8 cellular contexts compared by ENCODE assay signal in genomic region chr10:22988581-22989360, GRCh38.
DNase-seq lines count a peak whose midpoint lies in the region; ATAC-seq, FAIRE-seq and TF ChIP-seq lines count a peak whose summit lies in the region.

No MANE protein-coding gene starts in this region.

- FAIRE-seq in keratinocyte (lab: Jason Lieb, UNC): peak; percentile 67

- H3K9ac ChIP-seq in keratinocyte (ENCODE audit: control insufficient read depth, extremely low read depth, insufficient read depth, low read length): no peak overlapping the region

- H3K4me2 ChIP-seq in keratinocyte (ENCODE audit: control insufficient read depth, extremely low read depth, insufficient read depth, low read depth, low read length): peak overlapping the region; percentile 22

- no peak for TF ChIP-seq POLR2A in breast epithelium (IDR thresholded peaks at IDR 0.05)

- peaks cover 2% of the 10 kb centered on the region; the same call in 1 of the 2 replicates for H3K4me1 ChIP-seq in HAP-1
- no peaks in the 10 kb centered on the region for H3K4me1 ChIP-seq in breast epithelium
- H3K4me1 ChIP-seq in keratinocyte (ENCODE audit: control insufficient read depth, extremely low read depth, insufficient read depth, low read length): no peaks in the 10 kb centered on the region

- no peak overlapping the region for H2AFZ ChIP-seq in keratinocyte (ENCODE audit: control insufficient read depth, low read length)

- H4K20me1 ChIP-seq in keratinocyte (ENCODE audit: control insufficient read depth, extremely low read depth, insufficient read depth, low read length): no peaks in the 10 kb centered on the region

- H3K27me3 ChIP-seq in HAP-1 (ENCODE audit: low read depth) (no peaks in the 10 kb centered on the region), breast epithelium (no peaks in the 10 kb centered on the region), keratinocyte (ENCODE audit: control insufficient read depth, extremely low read depth, insufficient read depth, low read length) (peaks cover 8% of the 10 kb centered on the region)

- no peaks in the 10 kb centered on the region for H3K9me1 ChIP-seq in keratinocyte (ENCODE audit: control insufficient read depth, extremely low read depth, insufficient read depth, low read length)

- peak; percentile 90 for TF ChIP-seq CTCF in VCaP (conservative IDR thresholded peaks at IDR 0.05)
- peak; percentile 91 to 95 (median 94) for TF ChIP-seq CTCF in breast epithelium (IDR thresholded peaks at IDR 0.05)
- peak; percentile 73 to 81 (median 78) for TF ChIP-seq CTCF in keratinocyte (optimal IDR thresholded peaks at IDR 0.05 in 1 of 3, IDR thresholded peaks at IDR 0.05 in 1 of 3, conservative IDR thresholded peaks at IDR 0.05 in 1 of 3; ENCODE audit: extremely low read depth in 1 of 3, insufficient read depth in 2 of 3, low read length in 3 of 3)

- H3K79me2 ChIP-seq in keratinocyte (ENCODE audit: control insufficient read depth, insufficient read depth, low read length): no peaks in the 10 kb centered on the region

- ATAC-seq in GM18861 (IDR thresholded peaks at IDR 0.05; ENCODE audit: unreplicated experiment): no peak

- intact Hi-C loops in breast epithelium (cut with DNase I; ENCODE audit: low total_unique reads): no loop called here

- peak; percentile 37 for DNase-seq in COLO668 (lab: John Stamatoyannopoulos, UW; ENCODE audit: unreplicated experiment)
- DNase-seq in HAP-1 (ENCODE audit: low spot score in 2 of 2): peak; percentile 62 to 68
- peak; percentile 39 for DNase-seq in NCI-H2107 (lab: John Stamatoyannopoulos, UW)
- peak; percentile 47 to 54 for DNase-seq in breast epithelium (ENCODE audit: low spot score in 2 of 2)
- peak; percentile 9 for DNase-seq in keratinocyte (ENCODE audit: low read depth, low spot score)
- peak; percentile 37 to 40 for DNase-seq in stimulated activated CD4-positive, alpha-beta T cell treated with anti-CD3 and anti-CD28 coated beads, Interleukin-1b, Interleukin-23, amount 100 ng/mL, for 1 hour (ENCODE audit: low read depth in 2 of 2)

- no peaks in the 10 kb centered on the region for H3K36me3 ChIP-seq in HAP-1 (replicated peaks)
- no peaks in the 10 kb centered on the region for H3K36me3 ChIP-seq in breast epithelium
- H3K36me3 ChIP-seq in keratinocyte (ENCODE audit: control insufficient read depth in 2 of 2, extremely low read depth in 1 of 2, insufficient read depth in 2 of 2, low read length in 2 of 2): no peaks in the 10 kb centered on the region

- in situ Hi-C loops in HAP-1 (cut with MboI; ENCODE audit: low sequenced_read_pairs): loop anchor here (25.0 kb wide), 1 partner anchor 401 kb away; no protein-coding TSS in a partner anchor

- H3K4me3 ChIP-seq in HAP-1 (no peak overlapping the region), breast epithelium (no peak overlapping the region), keratinocyte (ENCODE audit: control insufficient read depth in 2 of 3, extremely low read depth in 1 of 3, insufficient read depth in 2 of 3, low read depth in 1 of 3, low read length in 3 of 3) (no peak overlapping the region)

- no peak overlapping the region for H3K27ac ChIP-seq in VCaP
- H3K27ac ChIP-seq in breast epithelium: no peak overlapping the region
- no peak overlapping the region for H3K27ac ChIP-seq in keratinocyte (ENCODE audit: control insufficient read depth, insufficient read depth, low read length)

- dilution Hi-C loops in keratinocyte (cut with MboI; ENCODE audit: extremely low pct_ligation_motif_present, low sequenced_read_pairs): no loop called here

- H3K9me3 ChIP-seq in HAP-1 (no peaks in the 10 kb centered on the region), breast epithelium (no peaks in the 10 kb centered on the region), keratinocyte (ENCODE audit: control insufficient read depth, low read depth, low read length) (no peaks in the 10 kb centered on the region)

Comparison
In these comparisons a context has a peak if more than half of its experiments do, and no peak if none do; other contexts are left out.
1. DNase-seq: peak in every context shown above with its lines; median percentile 65 in HAP-1; 50 in breast epithelium; 39 in NCI-H2107; 38 in stimulated activated CD4-positive, alpha-beta T cell treated with anti-CD3 and anti-CD28 coated beads, Interleukin-1b, Interleukin-23, amount 100 ng/mL, for 1 hour; 37 in COLO668; 9 in keratinocyte.